8 cellular contexts compared by ENCODE assay signal in genomic region chr7:107147464-107148214, GRCh38.
DNase-seq lines count a peak whose midpoint lies in the region; ATAC-seq and TF ChIP-seq lines count a peak whose summit lies in the region.

No MANE protein-coding gene starts in this region.

- TF ChIP-seq CTCF in RWPE2 (IDR thresholded peaks at IDR 0.05; ENCODE audit: poor library complexity, severe bottlenecking): peak; percentile 90

- no peaks in the 10 kb centered on the region for H3K36me3 ChIP-seq in RWPE2 (ENCODE audit: low read depth)

- no peak overlapping the region for H3K27ac Mint-ChIP-seq in memory B cell

- no peaks in the 10 kb centered on the region for H3K9me3 Mint-ChIP-seq in memory B cell

- ATAC-seq in RWPE2 (ENCODE audit: low read depth) (peak; percentile 82), memory B cell (ENCODE audit: low read depth) (peak; percentile 87), GM21825 (IDR thresholded peaks at IDR 0.05; ENCODE audit: unreplicated experiment) (no peak), GM19328 (IDR thresholded peaks at IDR 0.05; ENCODE audit: unreplicated experiment) (no peak)

- H3K4me3 Mint-ChIP-seq in memory B cell: no peak overlapping the region

- DNase-seq in NCI-H1417 (lab: John Stamatoyannopoulos, UW) (peak; percentile 17 to 57 (median 17)), NCI-H1417 treated with DMSO at 0.1 percent for 48 hours (lab: John Stamatoyannopoulos, UW) (no peak), HCEC 1CT (peak; percentile 51), RWPE2 (ENCODE audit: low spot score) (no peak), dedifferentiated amniotic fluid mesenchymal stem cell (ENCODE audit: extremely low spot score) (peak; percentile 33), memory B cell (ENCODE audit: low spot score in 2 of 2) (peak in 1 of 2 donors; percentile 30)

- no peak overlapping the region for H3K27ac ChIP-seq in RWPE2 (ENCODE audit: poor library complexity, severe bottlenecking)

- no peaks in the 10 kb centered on the region for H3K27me3 Mint-ChIP-seq in memory B cell

- no peak overlapping the region for H3K4me3 ChIP-seq in RWPE2 (ENCODE audit: severe bottlenecking)

- no peaks in the 10 kb centered on the region for H3K36me3 Mint-ChIP-seq in memory B cell

- no peaks in the 10 kb centered on the region for H3K9me3 ChIP-seq in RWPE2 (ENCODE audit: severe bottlenecking)

- H3K27me3 ChIP-seq in RWPE2 (ENCODE audit: insufficient read depth, poor library complexity, severe bottlenecking): no peaks in the 10 kb centered on the region

- no peaks in the 10 kb centered on the region for H3K4me1 Mint-ChIP-seq in memory B cell

- peaks cover 9% of the 10 kb centered on the region for H3K4me1 ChIP-seq in RWPE2 (ENCODE audit: insufficient read depth, poor library complexity, severe bottlenecking)

Comparison
In these comparisons a context has a peak if more than half of its experiments do, and no peak if none do; other contexts are left out.
1. DNase-seq: peak in NCI-H1417 (3 of 3), HCEC 1CT (single experiment) and dedifferentiated amniotic fluid mesenchymal stem cell (single experiment); none in NCI-H1417 treated with DMSO at 0.1 percent for 48 hours (single experiment) and RWPE2 (single experiment).
2. ATAC-seq: peak in RWPE2 (single experiment) and memory B cell (single experiment); none in GM21825 (single experiment) and GM19328 (single experiment).